Comparison of ENCODE assay signal across 3 cellular contexts in the genomic region with DNA sequence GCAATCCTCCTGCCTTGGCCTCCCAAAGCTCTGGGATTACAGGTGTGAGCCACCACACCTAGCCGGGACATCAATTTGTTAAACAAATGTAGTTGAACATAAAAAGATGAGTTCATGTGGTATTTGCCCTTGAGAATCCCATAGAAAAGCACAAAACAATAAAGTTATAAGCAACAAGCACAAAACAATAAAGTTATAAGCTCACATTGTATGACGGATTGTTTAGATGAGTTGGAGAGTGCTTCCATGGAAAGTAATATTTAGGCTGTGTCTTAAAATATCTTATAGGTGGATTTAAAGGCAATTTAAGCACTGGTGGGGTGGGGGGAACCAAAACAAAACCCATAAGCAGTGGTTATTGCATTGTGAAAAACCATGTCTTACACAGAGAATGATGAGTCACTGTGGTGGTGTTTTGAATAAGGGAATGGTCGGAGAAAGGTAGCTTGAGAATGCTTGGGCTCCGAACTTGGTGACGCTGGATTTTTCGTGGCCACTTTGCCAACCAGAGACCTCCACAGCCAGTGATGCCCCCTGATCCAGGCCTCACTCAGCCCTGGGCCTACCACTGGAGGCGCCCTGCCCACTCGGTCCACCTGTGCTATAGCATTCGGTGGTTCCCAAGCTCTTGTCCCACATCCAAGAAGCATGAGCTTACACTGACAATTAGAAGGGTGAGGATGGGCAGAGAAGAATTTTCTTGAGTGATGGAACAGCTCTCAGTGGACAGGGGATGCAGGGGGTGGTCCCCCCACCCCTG.
TF ChIP-seq lines count a peak whose summit lies in the region.

No MANE protein-coding gene starts in this region.

TF ChIP-seq in HepG2, 621 proteins besides CTCF, POLR2A, EP300 and RAD21:
- TF ChIP-seq NFE2L2 (IDR thresholded peaks at IDR 0.05; ENCODE audit: low read length): 0 out of 2 replicates have a peak, but pooled peaks have one; percentile 3
- TF ChIP-seq, protein P1, sequence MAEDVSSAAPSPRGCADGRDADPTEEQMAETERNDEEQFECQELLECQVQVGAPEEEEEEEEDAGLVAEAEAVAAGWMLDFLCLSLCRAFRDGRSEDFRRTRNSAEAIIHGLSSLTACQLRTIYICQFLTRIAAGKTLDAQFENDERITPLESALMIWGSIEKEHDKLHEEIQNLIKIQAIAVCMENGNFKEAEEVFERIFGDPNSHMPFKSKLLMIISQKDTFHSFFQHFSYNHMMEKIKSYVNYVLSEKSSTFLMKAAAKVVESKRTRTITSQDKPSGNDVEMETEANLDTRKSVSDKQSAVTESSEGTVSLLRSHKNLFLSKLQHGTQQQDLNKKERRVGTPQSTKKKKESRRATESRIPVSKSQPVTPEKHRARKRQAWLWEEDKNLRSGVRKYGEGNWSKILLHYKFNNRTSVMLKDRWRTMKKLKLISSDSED (CRISPR knock-in tag; IDR thresholded peaks at IDR 0.05): no peak

TF ChIP-seq in WTC11, 78 proteins besides CTCF, POLR2A, EP300 and RAD21 (continues in another document):
- TF ChIP-seq, protein P2, sequence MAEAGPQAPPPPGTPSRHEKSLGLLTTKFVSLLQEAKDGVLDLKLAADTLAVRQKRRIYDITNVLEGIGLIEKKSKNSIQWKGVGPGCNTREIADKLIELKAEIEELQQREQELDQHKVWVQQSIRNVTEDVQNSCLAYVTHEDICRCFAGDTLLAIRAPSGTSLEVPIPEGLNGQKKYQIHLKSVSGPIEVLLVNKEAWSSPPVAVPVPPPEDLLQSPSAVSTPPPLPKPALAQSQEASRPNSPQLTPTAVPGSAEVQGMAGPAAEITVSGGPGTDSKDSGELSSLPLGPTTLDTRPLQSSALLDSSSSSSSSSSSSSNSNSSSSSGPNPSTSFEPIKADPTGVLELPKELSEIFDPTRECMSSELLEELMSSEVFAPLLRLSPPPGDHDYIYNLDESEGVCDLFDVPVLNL (CRISPR knock-in tag; IDR thresholded peaks at IDR 0.05; ENCODE audit: borderline replicate concordance, low read depth): no peak
- TF ChIP-seq, protein P3, sequence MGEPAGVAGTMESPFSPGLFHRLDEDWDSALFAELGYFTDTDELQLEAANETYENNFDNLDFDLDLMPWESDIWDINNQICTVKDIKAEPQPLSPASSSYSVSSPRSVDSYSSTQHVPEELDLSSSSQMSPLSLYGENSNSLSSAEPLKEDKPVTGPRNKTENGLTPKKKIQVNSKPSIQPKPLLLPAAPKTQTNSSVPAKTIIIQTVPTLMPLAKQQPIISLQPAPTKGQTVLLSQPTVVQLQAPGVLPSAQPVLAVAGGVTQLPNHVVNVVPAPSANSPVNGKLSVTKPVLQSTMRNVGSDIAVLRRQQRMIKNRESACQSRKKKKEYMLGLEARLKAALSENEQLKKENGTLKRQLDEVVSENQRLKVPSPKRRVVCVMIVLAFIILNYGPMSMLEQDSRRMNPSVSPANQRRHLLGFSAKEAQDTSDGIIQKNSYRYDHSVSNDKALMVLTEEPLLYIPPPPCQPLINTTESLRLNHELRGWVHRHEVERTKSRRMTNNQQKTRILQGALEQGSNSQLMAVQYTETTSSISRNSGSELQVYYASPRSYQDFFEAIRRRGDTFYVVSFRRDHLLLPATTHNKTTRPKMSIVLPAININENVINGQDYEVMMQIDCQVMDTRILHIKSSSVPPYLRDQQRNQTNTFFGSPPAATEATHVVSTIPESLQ (CRISPR knock-in tag; IDR thresholded peaks at IDR 0.05): no peak
- TF ChIP-seq NR2C2 (CRISPR knock-in tag; IDR thresholded peaks at IDR 0.05): no peak
- no peak for TF ChIP-seq NFYB (CRISPR knock-in tag; conservative IDR thresholded peaks at IDR 0.05; ENCODE audit: low read depth)
- TF ChIP-seq, protein P4, sequence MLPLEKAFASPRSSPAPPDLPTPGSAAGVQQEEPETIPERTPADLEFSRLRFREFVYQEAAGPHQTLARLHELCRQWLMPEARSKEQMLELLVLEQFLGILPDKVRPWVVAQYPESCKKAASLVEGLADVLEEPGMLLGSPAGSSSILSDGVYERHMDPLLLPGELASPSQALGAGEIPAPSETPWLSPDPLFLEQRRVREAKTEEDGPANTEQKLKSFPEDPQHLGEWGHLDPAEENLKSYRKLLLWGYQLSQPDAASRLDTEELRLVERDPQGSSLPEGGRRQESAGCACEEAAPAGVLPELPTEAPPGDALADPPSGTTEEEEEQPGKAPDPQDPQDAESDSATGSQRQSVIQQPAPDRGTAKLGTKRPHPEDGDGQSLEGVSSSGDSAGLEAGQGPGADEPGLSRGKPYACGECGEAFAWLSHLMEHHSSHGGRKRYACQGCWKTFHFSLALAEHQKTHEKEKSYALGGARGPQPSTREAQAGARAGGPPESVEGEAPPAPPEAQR (CRISPR knock-in tag; IDR thresholded peaks at IDR 0.05): no peak
- TF ChIP-seq MXD4 (CRISPR knock-in tag; IDR thresholded peaks at IDR 0.05; ENCODE audit: borderline replicate concordance): no peak
- TF ChIP-seq, protein P5, sequence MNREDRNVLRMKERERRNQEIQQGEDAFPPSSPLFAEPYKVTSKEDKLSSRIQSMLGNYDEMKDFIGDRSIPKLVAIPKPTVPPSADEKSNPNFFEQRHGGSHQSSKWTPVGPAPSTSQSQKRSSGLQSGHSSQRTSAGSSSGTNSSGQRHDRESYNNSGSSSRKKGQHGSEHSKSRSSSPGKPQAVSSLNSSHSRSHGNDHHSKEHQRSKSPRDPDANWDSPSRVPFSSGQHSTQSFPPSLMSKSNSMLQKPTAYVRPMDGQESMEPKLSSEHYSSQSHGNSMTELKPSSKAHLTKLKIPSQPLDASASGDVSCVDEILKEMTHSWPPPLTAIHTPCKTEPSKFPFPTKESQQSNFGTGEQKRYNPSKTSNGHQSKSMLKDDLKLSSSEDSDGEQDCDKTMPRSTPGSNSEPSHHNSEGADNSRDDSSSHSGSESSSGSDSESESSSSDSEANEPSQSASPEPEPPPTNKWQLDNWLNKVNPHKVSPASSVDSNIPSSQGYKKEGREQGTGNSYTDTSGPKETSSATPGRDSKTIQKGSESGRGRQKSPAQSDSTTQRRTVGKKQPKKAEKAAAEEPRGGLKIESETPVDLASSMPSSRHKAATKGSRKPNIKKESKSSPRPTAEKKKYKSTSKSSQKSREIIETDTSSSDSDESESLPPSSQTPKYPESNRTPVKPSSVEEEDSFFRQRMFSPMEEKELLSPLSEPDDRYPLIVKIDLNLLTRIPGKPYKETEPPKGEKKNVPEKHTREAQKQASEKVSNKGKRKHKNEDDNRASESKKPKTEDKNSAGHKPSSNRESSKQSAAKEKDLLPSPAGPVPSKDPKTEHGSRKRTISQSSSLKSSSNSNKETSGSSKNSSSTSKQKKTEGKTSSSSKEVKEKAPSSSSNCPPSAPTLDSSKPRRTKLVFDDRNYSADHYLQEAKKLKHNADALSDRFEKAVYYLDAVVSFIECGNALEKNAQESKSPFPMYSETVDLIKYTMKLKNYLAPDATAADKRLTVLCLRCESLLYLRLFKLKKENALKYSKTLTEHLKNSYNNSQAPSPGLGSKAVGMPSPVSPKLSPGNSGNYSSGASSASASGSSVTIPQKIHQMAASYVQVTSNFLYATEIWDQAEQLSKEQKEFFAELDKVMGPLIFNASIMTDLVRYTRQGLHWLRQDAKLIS (CRISPR knock-in tag; IDR thresholded peaks at IDR 0.05; ENCODE audit: borderline replicate concordance): no peak
- TF ChIP-seq HMGA2 (CRISPR knock-in tag; IDR thresholded peaks at IDR 0.05): no peak
- no peak for TF ChIP-seq ZBTB21 (CRISPR knock-in tag; IDR thresholded peaks at IDR 0.05; ENCODE audit: borderline replicate concordance)
- TF ChIP-seq NFE2L1 (CRISPR knock-in tag; IDR thresholded peaks at IDR 0.05): no peak
- TF ChIP-seq FOXK1 (CRISPR knock-in tag; IDR thresholded peaks at IDR 0.05): no peak
- no peak for TF ChIP-seq ZNF396 (CRISPR knock-in tag; IDR thresholded peaks at IDR 0.05; ENCODE audit: borderline replicate concordance)
- TF ChIP-seq ATF1 (CRISPR knock-in tag; IDR thresholded peaks at IDR 0.05): no peak
- no peak for TF ChIP-seq NR3C1 (CRISPR knock-in tag; conservative IDR thresholded peaks at IDR 0.05; ENCODE audit: low read depth)
- TF ChIP-seq SOX15 (CRISPR knock-in tag; IDR thresholded peaks at IDR 0.05): no peak
- no peak for TF ChIP-seq CREM (CRISPR knock-in tag; IDR thresholded peaks at IDR 0.05)
- TF ChIP-seq, protein P6, sequence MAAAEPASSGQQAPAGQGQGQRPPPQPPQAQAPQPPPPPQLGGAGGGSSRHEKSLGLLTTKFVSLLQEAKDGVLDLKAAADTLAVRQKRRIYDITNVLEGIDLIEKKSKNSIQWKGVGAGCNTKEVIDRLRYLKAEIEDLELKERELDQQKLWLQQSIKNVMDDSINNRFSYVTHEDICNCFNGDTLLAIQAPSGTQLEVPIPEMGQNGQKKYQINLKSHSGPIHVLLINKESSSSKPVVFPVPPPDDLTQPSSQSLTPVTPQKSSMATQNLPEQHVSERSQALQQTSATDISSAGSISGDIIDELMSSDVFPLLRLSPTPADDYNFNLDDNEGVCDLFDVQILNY (CRISPR knock-in tag; IDR thresholded peaks at IDR 0.05): no peak

TF ChIP-seq in H1, 55 proteins besides CTCF, POLR2A, EP300 and RAD21:
- no peak for TF ChIP-seq SP2 (IDR thresholded peaks at IDR 0.05; ENCODE audit: low read length)
- no peak for TF ChIP-seq RXRA (IDR thresholded peaks at IDR 0.05; ENCODE audit: insufficient read depth, low read depth, low read length)
- TF ChIP-seq GTF2F1 (IDR thresholded peaks at IDR 0.05; ENCODE audit: borderline replicate concordance, low read depth, low read length): no peak
- no peak for TF ChIP-seq PHF8 (conservative IDR thresholded peaks at IDR 0.05; ENCODE audit: low read depth, low read length)
- TF ChIP-seq SRF (IDR thresholded peaks at IDR 0.05; ENCODE audit: low read depth, low read length): no peak
- TF ChIP-seq NRF1 (IDR thresholded peaks at IDR 0.05; ENCODE audit: low read depth, low read length): no peak
- no peak for TF ChIP-seq GABPA (IDR thresholded peaks at IDR 0.05; ENCODE audit: borderline replicate concordance, insufficient read depth, low read length)
- no peak for TF ChIP-seq RBBP5 (IDR thresholded peaks at IDR 0.05; ENCODE audit: borderline replicate concordance, low read depth, low read length)
- TF ChIP-seq ZNF274 (IDR thresholded peaks at IDR 0.05; ENCODE audit: borderline replicate concordance, extremely low read depth, low read length): no peak
- TF ChIP-seq, protein P7, sequence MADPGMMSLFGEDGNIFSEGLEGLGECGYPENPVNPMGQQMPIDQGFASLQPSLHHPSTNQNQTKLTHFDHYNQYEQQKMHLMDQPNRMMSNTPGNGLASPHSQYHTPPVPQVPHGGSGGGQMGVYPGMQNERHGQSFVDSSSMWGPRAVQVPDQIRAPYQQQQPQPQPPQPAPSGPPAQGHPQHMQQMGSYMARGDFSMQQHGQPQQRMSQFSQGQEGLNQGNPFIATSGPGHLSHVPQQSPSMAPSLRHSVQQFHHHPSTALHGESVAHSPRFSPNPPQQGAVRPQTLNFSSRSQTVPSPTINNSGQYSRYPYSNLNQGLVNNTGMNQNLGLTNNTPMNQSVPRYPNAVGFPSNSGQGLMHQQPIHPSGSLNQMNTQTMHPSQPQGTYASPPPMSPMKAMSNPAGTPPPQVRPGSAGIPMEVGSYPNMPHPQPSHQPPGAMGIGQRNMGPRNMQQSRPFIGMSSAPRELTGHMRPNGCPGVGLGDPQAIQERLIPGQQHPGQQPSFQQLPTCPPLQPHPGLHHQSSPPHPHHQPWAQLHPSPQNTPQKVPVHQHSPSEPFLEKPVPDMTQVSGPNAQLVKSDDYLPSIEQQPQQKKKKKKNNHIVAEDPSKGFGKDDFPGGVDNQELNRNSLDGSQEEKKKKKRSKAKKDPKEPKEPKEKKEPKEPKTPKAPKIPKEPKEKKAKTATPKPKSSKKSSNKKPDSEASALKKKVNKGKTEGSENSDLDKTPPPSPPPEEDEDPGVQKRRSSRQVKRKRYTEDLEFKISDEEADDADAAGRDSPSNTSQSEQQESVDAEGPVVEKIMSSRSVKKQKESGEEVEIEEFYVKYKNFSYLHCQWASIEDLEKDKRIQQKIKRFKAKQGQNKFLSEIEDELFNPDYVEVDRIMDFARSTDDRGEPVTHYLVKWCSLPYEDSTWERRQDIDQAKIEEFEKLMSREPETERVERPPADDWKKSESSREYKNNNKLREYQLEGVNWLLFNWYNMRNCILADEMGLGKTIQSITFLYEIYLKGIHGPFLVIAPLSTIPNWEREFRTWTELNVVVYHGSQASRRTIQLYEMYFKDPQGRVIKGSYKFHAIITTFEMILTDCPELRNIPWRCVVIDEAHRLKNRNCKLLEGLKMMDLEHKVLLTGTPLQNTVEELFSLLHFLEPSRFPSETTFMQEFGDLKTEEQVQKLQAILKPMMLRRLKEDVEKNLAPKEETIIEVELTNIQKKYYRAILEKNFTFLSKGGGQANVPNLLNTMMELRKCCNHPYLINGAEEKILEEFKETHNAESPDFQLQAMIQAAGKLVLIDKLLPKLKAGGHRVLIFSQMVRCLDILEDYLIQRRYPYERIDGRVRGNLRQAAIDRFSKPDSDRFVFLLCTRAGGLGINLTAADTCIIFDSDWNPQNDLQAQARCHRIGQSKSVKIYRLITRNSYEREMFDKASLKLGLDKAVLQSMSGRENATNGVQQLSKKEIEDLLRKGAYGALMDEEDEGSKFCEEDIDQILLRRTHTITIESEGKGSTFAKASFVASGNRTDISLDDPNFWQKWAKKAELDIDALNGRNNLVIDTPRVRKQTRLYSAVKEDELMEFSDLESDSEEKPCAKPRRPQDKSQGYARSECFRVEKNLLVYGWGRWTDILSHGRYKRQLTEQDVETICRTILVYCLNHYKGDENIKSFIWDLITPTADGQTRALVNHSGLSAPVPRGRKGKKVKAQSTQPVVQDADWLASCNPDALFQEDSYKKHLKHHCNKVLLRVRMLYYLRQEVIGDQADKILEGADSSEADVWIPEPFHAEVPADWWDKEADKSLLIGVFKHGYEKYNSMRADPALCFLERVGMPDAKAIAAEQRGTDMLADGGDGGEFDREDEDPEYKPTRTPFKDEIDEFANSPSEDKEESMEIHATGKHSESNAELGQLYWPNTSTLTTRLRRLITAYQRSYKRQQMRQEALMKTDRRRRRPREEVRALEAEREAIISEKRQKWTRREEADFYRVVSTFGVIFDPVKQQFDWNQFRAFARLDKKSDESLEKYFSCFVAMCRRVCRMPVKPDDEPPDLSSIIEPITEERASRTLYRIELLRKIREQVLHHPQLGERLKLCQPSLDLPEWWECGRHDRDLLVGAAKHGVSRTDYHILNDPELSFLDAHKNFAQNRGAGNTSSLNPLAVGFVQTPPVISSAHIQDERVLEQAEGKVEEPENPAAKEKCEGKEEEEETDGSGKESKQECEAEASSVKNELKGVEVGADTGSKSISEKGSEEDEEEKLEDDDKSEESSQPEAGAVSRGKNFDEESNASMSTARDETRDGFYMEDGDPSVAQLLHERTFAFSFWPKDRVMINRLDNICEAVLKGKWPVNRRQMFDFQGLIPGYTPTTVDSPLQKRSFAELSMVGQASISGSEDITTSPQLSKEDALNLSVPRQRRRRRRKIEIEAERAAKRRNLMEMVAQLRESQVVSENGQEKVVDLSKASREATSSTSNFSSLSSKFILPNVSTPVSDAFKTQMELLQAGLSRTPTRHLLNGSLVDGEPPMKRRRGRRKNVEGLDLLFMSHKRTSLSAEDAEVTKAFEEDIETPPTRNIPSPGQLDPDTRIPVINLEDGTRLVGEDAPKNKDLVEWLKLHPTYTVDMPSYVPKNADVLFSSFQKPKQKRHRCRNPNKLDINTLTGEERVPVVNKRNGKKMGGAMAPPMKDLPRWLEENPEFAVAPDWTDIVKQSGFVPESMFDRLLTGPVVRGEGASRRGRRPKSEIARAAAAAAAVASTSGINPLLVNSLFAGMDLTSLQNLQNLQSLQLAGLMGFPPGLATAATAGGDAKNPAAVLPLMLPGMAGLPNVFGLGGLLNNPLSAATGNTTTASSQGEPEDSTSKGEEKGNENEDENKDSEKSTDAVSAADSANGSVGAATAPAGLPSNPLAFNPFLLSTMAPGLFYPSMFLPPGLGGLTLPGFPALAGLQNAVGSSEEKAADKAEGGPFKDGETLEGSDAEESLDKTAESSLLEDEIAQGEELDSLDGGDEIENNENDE (IDR thresholded peaks at IDR 0.05; ENCODE audit: insufficient replicate concordance, low read length): no peak
- no peak for TF ChIP-seq TEAD4 (IDR thresholded peaks at IDR 0.05; ENCODE audit: low read depth, low read length)
TF ChIP-seq in H1: peak in this region for 0.
